ENCODE assay signal across 10 cellular contexts in the genomic region with DNA sequence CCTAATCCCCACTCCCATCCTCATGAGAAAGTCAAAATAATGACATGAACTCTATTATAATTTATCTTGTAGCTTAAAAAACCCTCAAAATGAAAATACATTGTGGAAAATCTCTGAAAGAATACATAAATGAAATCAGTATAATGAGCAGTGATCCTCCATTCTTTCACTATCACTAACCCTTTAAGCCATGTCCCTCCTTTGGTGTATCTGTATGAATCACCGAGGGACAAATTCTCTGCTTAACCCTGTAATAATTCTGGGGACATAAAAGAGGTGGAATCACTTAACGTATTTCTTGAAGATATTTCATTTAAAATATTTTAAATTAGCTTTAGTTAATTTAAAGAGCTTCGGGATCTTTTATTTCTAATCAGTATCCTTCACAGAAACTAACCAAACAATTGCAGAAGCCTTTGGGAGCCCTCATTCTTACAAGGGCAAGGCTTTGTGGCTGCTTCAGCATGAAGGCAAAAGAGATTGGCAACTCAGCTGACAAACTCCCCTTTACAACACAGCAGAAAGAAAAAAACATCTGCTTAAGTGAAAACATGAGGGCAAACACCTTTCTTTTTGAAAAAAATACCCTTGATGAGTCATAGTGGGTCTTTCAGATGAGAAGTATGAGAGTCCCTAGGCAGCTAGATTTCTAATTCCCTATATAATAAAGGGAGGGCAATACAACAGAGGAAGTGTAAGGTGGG. TPM values are rescaled to one million over a fixed set of nuclear protein-coding genes. Genes with fewer than 3 reads are reported as not detected.
DNase-seq lines count a peak whose midpoint lies in the region; ATAC-seq and TF ChIP-seq lines count a peak whose summit lies in the region.
"Had no signal": no experiment of that assay in that cellular context is flagged by ENCODE, and none has a peak within 500 bp of the region (broad histone marks: within the 10 kb centered on the region; RNA-seq: fewer than 3 reads in every experiment).

No MANE protein-coding gene starts in this region.

- no peak overlapping the region for H3K27ac Mint-ChIP-seq in activated T-helper 17 cell treated with anti-CD3 and anti-CD28 coated beads, Interleukin-2, amount 50 U/mL, for 72 hours
- H3K27ac Mint-ChIP-seq in CD4-positive, alpha-beta memory T cell = no peak overlapping the region
- no peak overlapping the region for H3K27ac Mint-ChIP-seq in glutamatergic neuron (ENCODE audit: unreplicated experiment)
- H3K27ac Mint-ChIP-seq: neural progenitor cell had no signal

- intact Hi-C loops in CD4-positive, alpha-beta memory T cell (cut with micrococcal nuclease) = no loop called here

- no peaks in the 10 kb centered on the region for H3K9me3 ChIP-seq in CD4-positive, alpha-beta memory T cell (ENCODE audit: control insufficient read depth in 1 of 2, low read length in 2 of 2)

- peaks cover 4% of the 10 kb centered on the region for H3K27me3 Mint-ChIP-seq in activated T-helper 17 cell treated with anti-CD3 and anti-CD28 coated beads, Interleukin-2, amount 50 U/mL, for 72 hours
- no peaks in the 10 kb centered on the region for H3K27me3 Mint-ChIP-seq in CD4-positive, alpha-beta memory T cell
- no peaks in the 10 kb centered on the region for H3K27me3 Mint-ChIP-seq in glutamatergic neuron (ENCODE audit: unreplicated experiment)

- H3K4me3 ChIP-seq in CD4-positive, alpha-beta memory T cell (ENCODE audit: low read length in 2 of 2) = no peak overlapping the region
- H3K4me3 ChIP-seq: neural progenitor cell had no signal

- CTCF ChIA-PET in CD4-positive, alpha-beta memory T cell (lab: Charles Lee; ENCODE audit: partially characterized antibody) = no interaction called here

- TF ChIP-seq CTCF in GM20000 (IDR thresholded peaks at IDR 0.05; ENCODE audit: extremely low read depth, missing control alignments) (no peak), omental fat pad (IDR thresholded peaks at IDR 0.05) (no peak), glutamatergic neuron (IDR thresholded peaks at IDR 0.05; ENCODE audit: partially characterized antibody, unreplicated experiment) (no peak)

- H3K36me3 ChIP-seq in CD4-positive, alpha-beta memory T cell (ENCODE audit: insufficient read depth, low read length) = no peaks in the 10 kb centered on the region
- H3K36me3 ChIP-seq: neural progenitor cell had no signal

- no peaks in the 10 kb centered on the region for H3K27me3 ChIP-seq in CD4-positive, alpha-beta memory T cell (ENCODE audit: insufficient read depth, low read length)
- H3K27me3 ChIP-seq: neural progenitor cell had no signal

- POLR2A ChIA-PET in CD4-positive, alpha-beta memory T cell (lab: Charles Lee; ENCODE audit: partially characterized antibody) = no interaction called here

- H3K4me3 Mint-ChIP-seq in activated T-helper 17 cell treated with anti-CD3 and anti-CD28 coated beads, Interleukin-2, amount 50 U/mL, for 72 hours = no peak overlapping the region
- H3K4me3 Mint-ChIP-seq in CD4-positive, alpha-beta memory T cell = no peak overlapping the region
- H3K4me3 Mint-ChIP-seq in glutamatergic neuron (ENCODE audit: unreplicated experiment) = no peak overlapping the region
- H3K4me3 Mint-ChIP-seq: effector memory CD8-positive, alpha-beta T cell; neural progenitor cell had no signal

- DNase-seq in GM20000 (ENCODE audit: low spot score) (peak; percentile 31), NCI-H345 treated with DMSO at 0.1 percent for 48 hours (lab: John Stamatoyannopoulos, UW; ENCODE audit: unreplicated experiment) (no peak), omental fat pad (ENCODE audit: low spot score) (no peak), glutamatergic neuron (no peak)
- DNase-seq in CD4-positive, alpha-beta memory T cell = no peak
- DNase-seq: effector memory CD8-positive, alpha-beta T cell had no signal

- H3K27ac ChIP-seq in CD4-positive, alpha-beta memory T cell (ENCODE audit: low read depth, low read length) = no peak overlapping the region
- H3K27ac ChIP-seq: neural progenitor cell had no signal

- no peaks in the 10 kb centered on the region for H3K4me1 Mint-ChIP-seq in activated T-helper 17 cell treated with anti-CD3 and anti-CD28 coated beads, Interleukin-2, amount 50 U/mL, for 72 hours
- H3K4me1 Mint-ChIP-seq in CD4-positive, alpha-beta memory T cell = no peaks in the 10 kb centered on the region
- H3K4me1 Mint-ChIP-seq in glutamatergic neuron (ENCODE audit: low read depth, unreplicated experiment) = no peaks in the 10 kb centered on the region
- H3K4me1 Mint-ChIP-seq: neural progenitor cell had no signal

- no peaks in the 10 kb centered on the region for H3K4me1 ChIP-seq in CD4-positive, alpha-beta memory T cell (ENCODE audit: insufficient read depth, low read length)

- H3K9me3 Mint-ChIP-seq in activated T-helper 17 cell treated with anti-CD3 and anti-CD28 coated beads, Interleukin-2, amount 50 U/mL, for 72 hours = no peaks in the 10 kb centered on the region
- H3K9me3 Mint-ChIP-seq in CD4-positive, alpha-beta memory T cell = no peaks in the 10 kb centered on the region
- H3K9me3 Mint-ChIP-seq in glutamatergic neuron (ENCODE audit: unreplicated experiment) = no peaks in the 10 kb centered on the region
- H3K9me3 Mint-ChIP-seq: effector memory CD8-positive, alpha-beta T cell; neural progenitor cell had no signal

- peak; percentile 94 for ATAC-seq in GM18508 (IDR thresholded peaks at IDR 0.05; ENCODE audit: insufficient read depth, unreplicated experiment)
- ATAC-seq in HG03039 (IDR thresholded peaks at IDR 0.05; ENCODE audit: unreplicated experiment) = peak; percentile 94
- peak; percentile 48 for ATAC-seq in activated T-helper 17 cell treated with anti-CD3 and anti-CD28 coated beads, Interleukin-2, amount 50 U/mL, for 72 hours (replicated peaks)
- no peak for ATAC-seq in omental fat pad (ENCODE audit: low FRiP score)
- ATAC-seq: effector memory CD8-positive, alpha-beta T cell had no signal

- no peaks in the 10 kb centered on the region for H3K36me3 Mint-ChIP-seq in activated T-helper 17 cell treated with anti-CD3 and anti-CD28 coated beads, Interleukin-2, amount 50 U/mL, for 72 hours (ENCODE audit: low read depth)
- H3K36me3 Mint-ChIP-seq in CD4-positive, alpha-beta memory T cell = no peaks in the 10 kb centered on the region
- no peaks in the 10 kb centered on the region for H3K36me3 Mint-ChIP-seq in glutamatergic neuron (ENCODE audit: unreplicated experiment)
- H3K36me3 Mint-ChIP-seq: neural progenitor cell had no signal

RNA-seq across cellular contexts. Expression of gene ALCAM, which starts 44.0 kb away (rescaled TPM):
- 10 to 100 TPM in 1 of 2 donors, 1 to 10 TPM in 1; 8.2 to 11.9 TPM for total RNA-seq in activated T-helper 17 cell treated with anti-CD3 and anti-CD28 coated beads, Interleukin-2, amount 50 U/mL, for 72 hours
- total RNA-seq in CD4-positive, alpha-beta memory T cell = 10 to 100 TPM; 10.3 to 10.6 TPM
- 1 to 10 TPM; 5.5 to 6.8 TPM for polyA plus RNA-seq in CD4-positive, alpha-beta memory T cell
- total RNA-seq in omental fat pad = 10 to 100 TPM in 2 of 4 donors, 1 to 10 TPM in 2; 8.0 to 98.4 (median 11.4) TPM
- total RNA-seq in glutamatergic neuron (ENCODE audit: unreplicated experiment) = 115 TPM
